ENCODE assay signal across 16 cellular contexts in the genomic region with DNA sequence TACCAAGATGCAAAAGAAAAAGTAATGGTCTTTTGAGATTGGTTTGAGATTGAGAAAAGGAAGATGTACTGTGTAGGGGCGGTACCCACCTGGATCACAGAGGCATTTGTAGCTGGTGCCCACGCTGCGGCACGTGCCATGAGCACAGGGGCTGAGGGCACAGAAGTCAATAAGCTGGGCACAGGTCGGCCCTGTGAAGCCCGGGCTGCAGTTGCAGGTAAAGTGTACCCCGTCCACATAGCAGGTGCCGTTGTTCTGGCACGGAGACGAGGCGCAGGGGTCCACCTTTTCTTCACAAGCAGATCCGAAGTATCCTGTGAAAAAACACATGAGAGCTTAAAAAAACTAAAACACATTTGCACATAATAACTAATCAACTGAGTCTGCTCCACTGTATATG.
A peak's percentile ranks its signal among the peaks of the same experiment; 100 is the strongest.
DNase-seq lines count a peak whose midpoint lies in the region; ATAC-seq and TF ChIP-seq lines count a peak whose summit lies in the region.
"Had no signal": no experiment of that assay in that cellular context is flagged by ENCODE, and none has a peak within 500 bp of the region (broad histone marks: within the 10 kb centered on the region; RNA-seq: fewer than 3 reads in every experiment).

No MANE protein-coding gene starts in this region.

- H3K27ac Mint-ChIP-seq in activated naive CD4-positive, alpha-beta T cell treated with anti-CD3 and anti-CD28 coated beads, Interleukin-2, amount 10 ng/mL, durations not matched to agents 7 days and 5 days, result no peak overlapping the region
- H3K27ac Mint-ChIP-seq: CD4-positive, CD25-positive, alpha-beta regulatory T cell; CD8-positive, alpha-beta memory T cell; H9 had no signal

- H3K4me3 ChIP-seq in ACC112 (ENCODE audit: low read depth, low read length) (peak overlapping the region; percentile 61; the same call in 1 of the 2 replicates), coronary artery (no peak overlapping the region), lower lobe of right lung (no peak overlapping the region)

- no peaks in the 10 kb centered on the region for H3K79me2 ChIP-seq in ACC112 (ENCODE audit: control insufficient read depth, insufficient read depth, low read length, unreplicated experiment)

- H3K9me3 ChIP-seq in lower lobe of right lung, result no peaks in the 10 kb centered on the region
- H3K9me3 ChIP-seq: BE2C had no signal

- H3K4me1 ChIP-seq in ACC112 (ENCODE audit: control insufficient read depth, insufficient read depth, low read length, unreplicated experiment) (peaks cover 44% of the 10 kb centered on the region), lower lobe of right lung (peaks cover 8% of the 10 kb centered on the region)
- H3K4me1 ChIP-seq: BE2C had no signal

- H3K27ac ChIP-seq in ACC112 (ENCODE audit: low read depth, low read length), result peak overlapping the region; percentile 100
- H3K27ac ChIP-seq in layer of hippocampus (ENCODE audit: low read depth, low read length), result peak overlapping the region; percentile 82
- H3K27ac ChIP-seq in temporal lobe (ENCODE audit: low read depth, low read length), result peak overlapping the region; percentile 90
- H3K27ac ChIP-seq in coronary artery, result no peak overlapping the region
- H3K27ac ChIP-seq in lower lobe of right lung, result no peak overlapping the region

- ATAC-seq in lower lobe of right lung, result no peak

- H2AFZ ChIP-seq in ACC112 (ENCODE audit: low read length, unreplicated experiment), result no peak overlapping the region

- H3K27me3 Mint-ChIP-seq in activated naive CD4-positive, alpha-beta T cell treated with anti-CD3 and anti-CD28 coated beads, Interleukin-2, amount 10 ng/mL, durations not matched to agents 7 days and 5 days, result no peaks in the 10 kb centered on the region
- H3K27me3 Mint-ChIP-seq: CD4-positive, CD25-positive, alpha-beta regulatory T cell had no signal

- H3K27me3 ChIP-seq in ACC112 (ENCODE audit: insufficient read depth, low read length) (no peaks in the 10 kb centered on the region), layer of hippocampus (ENCODE audit: control insufficient read depth, insufficient read depth, low read length) (no peaks in the 10 kb centered on the region), lower lobe of right lung (ENCODE audit: low read depth) (no peaks in the 10 kb centered on the region)
- H3K27me3 ChIP-seq: BE2C had no signal

- no peaks in the 10 kb centered on the region for H3K36me3 Mint-ChIP-seq in activated naive CD4-positive, alpha-beta T cell treated with anti-CD3 and anti-CD28 coated beads, Interleukin-2, amount 10 ng/mL, durations not matched to agents 7 days and 5 days
- H3K36me3 Mint-ChIP-seq: CD4-positive, CD25-positive, alpha-beta regulatory T cell; CD8-positive, alpha-beta memory T cell had no signal

- no peaks in the 10 kb centered on the region for H3K9me3 Mint-ChIP-seq in activated naive CD4-positive, alpha-beta T cell treated with anti-CD3 and anti-CD28 coated beads, Interleukin-2, amount 10 ng/mL, durations not matched to agents 7 days and 5 days

- H3K4me1 Mint-ChIP-seq in activated naive CD4-positive, alpha-beta T cell treated with anti-CD3 and anti-CD28 coated beads, Interleukin-2, amount 10 ng/mL, durations not matched to agents 7 days and 5 days, result no peaks in the 10 kb centered on the region
- H3K4me1 Mint-ChIP-seq: CD4-positive, CD25-positive, alpha-beta regulatory T cell; CD8-positive, alpha-beta memory T cell had no signal

- no peaks in the 10 kb centered on the region for H3K36me3 ChIP-seq in ACC112 (ENCODE audit: insufficient read depth, low read length)
- H3K36me3 ChIP-seq in lower lobe of right lung, result no peaks in the 10 kb centered on the region
- H3K36me3 ChIP-seq: BE2C had no signal

- no peak overlapping the region for H3K4me3 Mint-ChIP-seq in activated naive CD4-positive, alpha-beta T cell treated with anti-CD3 and anti-CD28 coated beads, Interleukin-2, amount 10 ng/mL, durations not matched to agents 7 days and 5 days
- H3K4me3 Mint-ChIP-seq: CD4-positive, CD25-positive, alpha-beta regulatory T cell; CD8-positive, alpha-beta memory T cell; H9 had no signal

- intact Hi-C loops in lower lobe of right lung (cut with DNase I), result no loop called here

- no peak for DNase-seq in activated T-cell treated with anti-CD3 and anti-CD28 coated beads, Interleukin-2, amount 50 U/mL, for 1 hour
- DNase-seq in coronary artery (ENCODE audit: low spot score) (no peak), lower lobe of right lung (no peak)
- DNase-seq in activated naive CD4-positive, alpha-beta T cell treated with anti-CD3 and anti-CD28 coated beads, Interleukin-2, amount 10 ng/mL, durations not matched to agents 7 days and 5 days, result no peak
- DNase-seq: 8988T; ACHN; BE2C; C1 segment of cervical spinal cord; CD4-positive, CD25-positive, alpha-beta regulatory T cell; CD8-positive, alpha-beta memory T cell; COR-L47; DMS 273 treated with DMSO at 0.1 percent for 48 hours; H9 had no signal

- TF ChIP-seq CTCF in coronary artery (IDR thresholded peaks at IDR 0.05), result no peak
- no peak for TF ChIP-seq CTCF in lower lobe of right lung (IDR thresholded peaks at IDR 0.05)

- CTCF ChIA-PET in activated naive CD4-positive, alpha-beta T cell treated with anti-CD3 and anti-CD28 coated beads, Interleukin-2, amount 10 ng/mL, durations not matched to agents 7 days and 5 days (lab: Charles Lee), result no interaction called here

Comparison
In these comparisons a context has a peak if more than half of its experiments do, and no peak if none do; other contexts are left out.
1. H3K27ac ChIP-seq: peak in ACC112 (single experiment), layer of hippocampus (single experiment) and temporal lobe (single experiment); none in coronary artery (0 of 2) and lower lobe of right lung (single experiment).